ENCODE assay signal across 8 cellular contexts in the genomic region with DNA sequence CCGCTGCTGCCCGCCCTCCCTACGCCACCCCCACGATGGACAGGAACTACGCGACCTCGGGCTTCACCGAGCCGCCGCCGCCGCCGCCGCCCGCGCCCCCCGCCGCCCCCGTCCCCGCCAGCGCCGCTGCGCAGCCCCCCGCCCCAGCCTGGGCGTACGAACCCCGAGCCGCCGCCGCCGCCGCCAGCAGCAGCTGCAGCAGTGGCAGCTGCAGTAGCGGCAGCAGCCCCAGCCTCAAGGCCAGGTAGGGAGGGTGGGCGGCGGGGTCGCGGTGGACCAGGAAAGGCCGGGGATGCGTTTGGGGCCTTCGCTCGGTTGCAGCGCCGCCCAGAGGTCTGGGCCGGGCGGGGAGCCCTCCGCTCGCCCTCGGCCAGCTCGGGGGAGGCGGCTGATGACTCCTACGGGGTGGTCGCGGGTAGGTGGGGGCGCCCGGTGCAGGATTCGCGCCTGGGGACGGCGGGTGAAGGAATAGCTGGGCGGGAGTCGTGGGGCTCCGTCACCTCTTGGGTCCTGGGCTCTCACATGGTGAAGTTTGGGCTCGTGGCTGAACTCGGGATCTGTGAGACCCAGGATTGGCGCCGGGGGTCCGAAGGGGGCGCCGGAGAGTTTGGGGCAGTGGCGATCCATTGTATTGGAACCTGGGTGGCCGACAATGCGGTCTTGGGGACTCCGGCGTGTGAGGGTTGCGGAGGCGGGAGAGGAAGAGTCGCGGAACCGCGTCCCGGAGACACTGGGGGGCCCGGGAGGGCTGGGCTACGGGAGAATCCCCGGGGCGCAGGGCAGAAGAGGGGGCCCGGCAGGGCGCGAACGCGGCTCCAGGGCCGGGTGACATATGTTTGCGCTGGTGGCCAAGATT. TPM values are rescaled to one million over a fixed set of nuclear protein-coding genes. Genes with fewer than 3 reads are reported as not detected.
DNase-seq lines count a peak whose midpoint lies in the region; TF ChIP-seq lines count a peak whose summit lies in the region.

No MANE protein-coding gene starts in this region.

- TF ChIP-seq POLR2A in NB4 (IDR thresholded peaks at IDR 0.05; ENCODE audit: extremely low read depth, insufficient read length) = no peak

- POLR2A ChIA-PET in activated CD4-positive, alpha-beta memory T cell treated with anti-CD3 and anti-CD28 coated beads, Interleukin-2, amount 10 ng/mL, durations not matched to agents 7 days and 5 days (lab: Charles Lee) = interaction anchor here (0.7 to 3.5 kb wide), 6 partner anchors 11 to 472 kb away, joined by 3 to 24 read pairs (median 5); partner anchors contain the start of genes EIF3M and TCP11L1

- CTCF ChIA-PET in activated CD4-positive, alpha-beta memory T cell treated with anti-CD3 and anti-CD28 coated beads, Interleukin-2, amount 10 ng/mL, durations not matched to agents 7 days and 5 days (lab: Charles Lee) = interaction anchor here (0.7 to 1.5 kb wide), 3 partner anchors 7 to 146 kb away, joined by 3 to 6 read pairs (median 3); partner anchors contain the start of gene TCP11L1

- peak; percentile 62 to 66 for DNase-seq in NCI-H2081 (lab: John Stamatoyannopoulos, UW)
- no peak for DNase-seq in NCI-H2081 treated with DMSO at 0.1 percent for 48 hours (lab: John Stamatoyannopoulos, UW)
- no peak for DNase-seq in HFF-Myc (ENCODE audit: extremely low read depth, low read depth)
- DNase-seq in NB4 (ENCODE audit: low read depth) = peak; percentile 77
- peak; percentile 46 for DNase-seq in activated CD4-positive, alpha-beta memory T cell treated with anti-CD3 and anti-CD28 coated beads, Interleukin-2, amount 10 ng/mL, durations not matched to agents 7 days and 5 days
- peak; percentile 90 for DNase-seq in ecto neural progenitor cell (ENCODE audit: low spot score)
- peak; percentile 50 to 77 for DNase-seq in lung microvascular endothelial cell (ENCODE audit: low read depth in 2 of 2)
- peak; percentile 10 for DNase-seq in stimulated activated CD8-positive, alpha-beta memory T cell treated with anti-CD3 and anti-CD28 coated beads, Interleukin-12 subunit alpha, Interleukin-12 subunit beta, amount 100 ng/mL, for 1 hour (ENCODE audit: low read depth)

- H3K27me3 Mint-ChIP-seq in activated CD4-positive, alpha-beta memory T cell treated with anti-CD3 and anti-CD28 coated beads, Interleukin-2, amount 10 ng/mL, durations not matched to agents 7 days and 5 days = peaks cover 11% of the 10 kb centered on the region

- no peaks in the 10 kb centered on the region for H3K36me3 Mint-ChIP-seq in activated CD4-positive, alpha-beta memory T cell treated with anti-CD3 and anti-CD28 coated beads, Interleukin-2, amount 10 ng/mL, durations not matched to agents 7 days and 5 days (ENCODE audit: low read depth)

- H3K4me3 ChIP-seq in HFF-Myc (replicated peaks; ENCODE audit: low read depth, low read length) (peak overlapping the region; percentile 89), NB4 (ENCODE audit: low read depth, low read length) (peak overlapping the region; percentile 76)

- H3K4me3 Mint-ChIP-seq in activated CD4-positive, alpha-beta memory T cell treated with anti-CD3 and anti-CD28 coated beads, Interleukin-2, amount 10 ng/mL, durations not matched to agents 7 days and 5 days = peak overlapping the region; percentile 96

- H3K27ac Mint-ChIP-seq in activated CD4-positive, alpha-beta memory T cell treated with anti-CD3 and anti-CD28 coated beads, Interleukin-2, amount 10 ng/mL, durations not matched to agents 7 days and 5 days = peak overlapping the region; percentile 78

- H3K4me1 Mint-ChIP-seq in activated CD4-positive, alpha-beta memory T cell treated with anti-CD3 and anti-CD28 coated beads, Interleukin-2, amount 10 ng/mL, durations not matched to agents 7 days and 5 days = peaks cover 36% of the 10 kb centered on the region

- H3K9me3 Mint-ChIP-seq in activated CD4-positive, alpha-beta memory T cell treated with anti-CD3 and anti-CD28 coated beads, Interleukin-2, amount 10 ng/mL, durations not matched to agents 7 days and 5 days = no peaks in the 10 kb centered on the region

- TF ChIP-seq CTCF in HFF-Myc (IDR thresholded peaks at IDR 0.05; ENCODE audit: low read depth, low read length, missing control alignments) = peak; percentile 48
- peak; percentile 19 for TF ChIP-seq CTCF in NB4 (IDR thresholded peaks at IDR 0.05; ENCODE audit: low read depth, low read length)

RNA-seq across cellular contexts. Expression of gene QSER1, which starts 0.7 kb away (rescaled TPM):
- total RNA-seq in activated CD4-positive, alpha-beta memory T cell treated with anti-CD3 and anti-CD28 coated beads, Interleukin-2, amount 10 ng/mL, durations not matched to agents 7 days and 5 days = 10 to 100 TPM in 1 of 2 experiments, 1 to 10 TPM in 1; 9.8 to 11.2 TPM
- total RNA-seq in lung microvascular endothelial cell = 8.3 and 8.7 TPM in 2 replicates

Comparison
In these comparisons a context has a peak if more than half of its experiments do, and no peak if none do; other contexts are left out.
1. DNase-seq: peak in NCI-H2081 (2 of 2), NB4 (single experiment), activated CD4-positive, alpha-beta memory T cell treated with anti-CD3 and anti-CD28 coated beads, Interleukin-2, amount 10 ng/mL, durations not matched to agents 7 days and 5 days (single experiment), ecto neural progenitor cell (single experiment), lung microvascular endothelial cell (2 of 2) and stimulated activated CD8-positive, alpha-beta memory T cell treated with anti-CD3 and anti-CD28 coated beads, Interleukin-12 subunit alpha, Interleukin-12 subunit beta, amount 100 ng/mL, for 1 hour (single experiment); none in NCI-H2081 treated with DMSO at 0.1 percent for 48 hours (single experiment) and HFF-Myc (single experiment).